Comparison of ENCODE assay signal across 8 cellular contexts in the genomic region with DNA sequence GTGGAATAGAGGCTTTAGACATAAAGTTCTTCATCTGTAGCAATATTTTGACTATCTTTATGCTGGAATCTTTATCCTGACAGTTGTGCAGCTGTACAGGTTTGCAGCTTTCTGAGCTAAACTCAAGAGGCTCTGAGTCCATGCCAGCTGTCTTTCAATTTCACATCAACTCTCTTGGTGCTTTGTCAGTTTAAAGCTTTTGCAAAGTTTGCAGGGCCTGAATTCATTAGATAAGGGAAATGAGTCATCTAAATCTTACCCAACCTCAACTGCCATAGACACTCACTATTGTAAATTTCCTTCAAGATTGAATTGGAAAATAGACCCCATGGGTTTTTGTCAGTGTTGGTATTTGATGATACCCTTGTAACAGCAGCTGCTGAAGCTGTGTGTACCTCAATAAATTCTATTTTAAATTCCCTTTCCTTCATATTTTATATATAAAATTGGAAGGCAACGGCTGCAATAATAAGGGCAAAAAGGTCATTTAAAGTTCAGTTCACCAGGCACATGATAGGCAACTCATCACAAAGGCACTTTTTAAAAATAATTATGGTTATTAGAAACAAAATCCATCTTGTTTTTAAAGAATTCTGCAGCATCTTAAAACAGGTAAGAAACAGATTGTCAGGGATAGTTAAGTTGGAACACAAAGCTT.
DNase-seq lines count a peak whose midpoint lies in the region; ATAC-seq and TF ChIP-seq lines count a peak whose summit lies in the region.

No MANE protein-coding gene starts in this region.

- H3K4me2 ChIP-seq in mesendoderm (ENCODE audit: low read length) (no peak overlapping the region), neural progenitor cell (no peak overlapping the region)

- no peak overlapping the region for H4K5ac ChIP-seq in mesendoderm (ENCODE audit: low read length)

- no peaks in the 10 kb centered on the region for H3K36me3 ChIP-seq in CD4-positive, CD25-positive, alpha-beta regulatory T cell (ENCODE audit: control insufficient read depth, insufficient read depth, low read length)
- H3K36me3 ChIP-seq in mesendoderm (ENCODE audit: control insufficient read depth, insufficient read depth, low read length) (no peaks in the 10 kb centered on the region), neural progenitor cell (no peaks in the 10 kb centered on the region), tibial nerve (no peaks in the 10 kb centered on the region)

- H2BK15ac ChIP-seq in mesendoderm (replicated peaks; ENCODE audit: low read depth) = no peak overlapping the region

- peaks cover 0 to 4% (median 0%) of the 10 kb centered on the region in 7 donors for H3K9me3 Mint-ChIP-seq in CD4-positive, CD25-positive, alpha-beta regulatory T cell
- H3K9me3 Mint-ChIP-seq in neural progenitor cell = no peaks in the 10 kb centered on the region

- no peak overlapping the region for H4K8ac ChIP-seq in mesendoderm (ENCODE audit: low read depth, low read length)

- H3K36me3 Mint-ChIP-seq in CD4-positive, CD25-positive, alpha-beta regulatory T cell = no peaks in the 10 kb centered on the region
- H3K36me3 Mint-ChIP-seq in neural progenitor cell = no peaks in the 10 kb centered on the region

- H3K9ac ChIP-seq in mesendoderm (ENCODE audit: low read length) (no peak overlapping the region), neural progenitor cell (no peak overlapping the region)

- H2BK120ac ChIP-seq in mesendoderm (ENCODE audit: low read depth, low read length) = no peak overlapping the region

- H3K79me1 ChIP-seq in mesendoderm (ENCODE audit: low read length) = no peaks in the 10 kb centered on the region

- H3K4me1 ChIP-seq in CD4-positive, CD25-positive, alpha-beta regulatory T cell (ENCODE audit: control insufficient read depth, insufficient read depth, low read length, poor library complexity, severe bottlenecking) = peaks cover 20% of the 10 kb centered on the region
- no peaks in the 10 kb centered on the region for H3K4me1 ChIP-seq in mesendoderm (ENCODE audit: control insufficient read depth, low read depth, low read length)
- H3K4me1 ChIP-seq in neural progenitor cell = no peaks in the 10 kb centered on the region
- no peaks in the 10 kb centered on the region for H3K4me1 ChIP-seq in tibial nerve

- no peaks in the 10 kb centered on the region for H3K9me3 ChIP-seq in CD4-positive, CD25-positive, alpha-beta regulatory T cell (ENCODE audit: control insufficient read depth in 2 of 2, low read length in 2 of 2)
- H3K9me3 ChIP-seq in neural progenitor cell (ENCODE audit: low read depth) = no peaks in the 10 kb centered on the region
- H3K9me3 ChIP-seq in tibial nerve = no peaks in the 10 kb centered on the region

- H3K27me3 Mint-ChIP-seq in CD4-positive, CD25-positive, alpha-beta regulatory T cell = no peaks in the 10 kb centered on the region
- no peaks in the 10 kb centered on the region for H3K27me3 Mint-ChIP-seq in neural progenitor cell (ENCODE audit: insufficient read depth, low read depth)

- peaks cover 10 to 35% (median 29%) of the 10 kb centered on the region in 4 donors for H3K4me1 Mint-ChIP-seq in CD4-positive, CD25-positive, alpha-beta regulatory T cell
- H3K4me1 Mint-ChIP-seq in neural progenitor cell = peaks cover 8% of the 10 kb centered on the region

- H3K79me2 ChIP-seq in mesendoderm (ENCODE audit: control insufficient read depth, insufficient read depth, low read length) (no peaks in the 10 kb centered on the region), neural progenitor cell (ENCODE audit: low read depth) (no peaks in the 10 kb centered on the region)

- TF ChIP-seq POLR2A in tibial nerve (IDR thresholded peaks at IDR 0.05) = no peak

- peak overlapping the region in 2 of 3 donors; percentile 16 to 35 for H3K27ac Mint-ChIP-seq in CD4-positive, CD25-positive, alpha-beta regulatory T cell
- no peak overlapping the region for H3K27ac Mint-ChIP-seq in neural progenitor cell

- no peaks in the 10 kb centered on the region for H3K27me3 ChIP-seq in CD4-positive, CD25-positive, alpha-beta regulatory T cell (ENCODE audit: control insufficient read depth, insufficient read depth, low read length)
- H3K27me3 ChIP-seq in mesendoderm (ENCODE audit: insufficient read depth, low read length, poor library complexity) = no peaks in the 10 kb centered on the region
- H3K27me3 ChIP-seq in neural progenitor cell = no peaks in the 10 kb centered on the region
- H3K27me3 ChIP-seq in tibial nerve = no peaks in the 10 kb centered on the region

- no peak overlapping the region for H3K4ac ChIP-seq in mesendoderm (ENCODE audit: low read depth, low read length)

- no peaks in the 10 kb centered on the region for H4K20me1 ChIP-seq in neural progenitor cell (ENCODE audit: low read depth)

- no peak overlapping the region for H3K23ac ChIP-seq in mesendoderm (ENCODE audit: low read length)

- H3K56ac ChIP-seq in mesendoderm (ENCODE audit: low read length) = no peak overlapping the region

- H3K4me3 ChIP-seq in CD4-positive, CD25-positive, alpha-beta regulatory T cell (ENCODE audit: low read depth, low read length) = peak overlapping the region; percentile 33
- H3K4me3 ChIP-seq in mesendoderm (ENCODE audit: low read length) (no peak overlapping the region), neural progenitor cell (no peak overlapping the region), tibial nerve (no peak overlapping the region)

- TF ChIP-seq CTCF in neural progenitor cell (IDR thresholded peaks at IDR 0.05) = no peak
- no peak for TF ChIP-seq CTCF in tibial nerve (IDR thresholded peaks at IDR 0.05)

- ATAC-seq in CD4-positive, CD25-positive, alpha-beta regulatory T cell (ENCODE audit: low read depth in 2 of 2) = peak; percentile 94 to 95
- ATAC-seq in GM19397 (IDR thresholded peaks at IDR 0.05; ENCODE audit: unreplicated experiment) (peak; percentile 83), HG03469 (IDR thresholded peaks at IDR 0.05; ENCODE audit: unreplicated experiment) (peak; percentile 82)

- TF ChIP-seq EP300 in tibial nerve (IDR thresholded peaks at IDR 0.05) = no peak

- H2BK5ac ChIP-seq in mesendoderm (ENCODE audit: low read length) = no peak overlapping the region

- no peak overlapping the region for H2AK5ac ChIP-seq in mesendoderm (ENCODE audit: low read length)

- H3K18ac ChIP-seq in mesendoderm (ENCODE audit: low read length) = no peak overlapping the region

- WGBS in mesendoderm (ENCODE audit: extremely low coverage, insufficient coverage, low lambda C conversion rate) = no CpG with 5 or more reads among the region's 1 CpG
- WGBS in tibial nerve, 2 donors = 33 to 49% methylated on average over 1 of the region's 1 CpG

- H3K27ac ChIP-seq in CD4-positive, CD25-positive, alpha-beta regulatory T cell (ENCODE audit: insufficient read depth, low read length, poor library complexity, severe bottlenecking) = no peak overlapping the region
- H3K27ac ChIP-seq in mesendoderm (ENCODE audit: low read depth, low read length) (no peak overlapping the region), neural progenitor cell (no peak overlapping the region), tibial nerve (no peak overlapping the region)

- no peaks in the 10 kb centered on the region for H3F3A ChIP-seq in neural progenitor cell (ENCODE audit: low read depth)

- no peak overlapping the region for H2AFZ ChIP-seq in neural progenitor cell (replicated peaks)

- DNase-seq in CD4-positive, CD25-positive, alpha-beta regulatory T cell = peak in 2 of 3 donors; percentile 22 to 83
- DNase-seq in SW480 (ENCODE audit: low spot score) (peak; percentile 55), mesendoderm (peak; percentile 22), neural progenitor cell (ENCODE audit: low spot score) (no peak), NCI-H1436 (lab: John Stamatoyannopoulos, UW) (no peak), tibial nerve (ENCODE audit: low spot score in 2 of 2) (no peak)

- H3K4me3 Mint-ChIP-seq in CD4-positive, CD25-positive, alpha-beta regulatory T cell = peak overlapping the region; percentile 6 to 79 (median 36)
- no peak overlapping the region for H3K4me3 Mint-ChIP-seq in neural progenitor cell

Comparison
In these comparisons a context has a peak if more than half of its experiments do, and no peak if none do; other contexts are left out.
1. DNase-seq: peak in CD4-positive, CD25-positive, alpha-beta regulatory T cell (2 of 3), SW480 (single experiment) and mesendoderm (single experiment); none in neural progenitor cell (single experiment), NCI-H1436 (single experiment) and tibial nerve (0 of 2).
2. Peak in every context shown above with its lines, with median percentiles within 50 percentile points of each other: ATAC-seq.